8 cellular contexts compared by ENCODE assay signal in genomic region chr4:122577808-122578781, GRCh38. TPM values are rescaled to one million over a fixed set of nuclear protein-coding genes. Genes with fewer than 3 reads are reported as not detected.
DNase-seq lines count a peak whose midpoint lies in the region; ATAC-seq lines count a peak whose summit lies in the region.

No MANE protein-coding gene starts in this region.

- peak overlapping the region; percentile 56 for H3K4me3 ChIP-seq in SK-N-MC

- peaks cover 58% of the 10 kb centered on the region for H3K4me1 Mint-ChIP-seq in activated naive CD4-positive, alpha-beta T cell treated with anti-CD3 and anti-CD28 coated beads, Interleukin-2, amount 10 ng/mL, durations not matched to agents 7 days and 5 days

- peak overlapping the region; percentile 94 for H3K27ac Mint-ChIP-seq in activated naive CD4-positive, alpha-beta T cell treated with anti-CD3 and anti-CD28 coated beads, Interleukin-2, amount 10 ng/mL, durations not matched to agents 7 days and 5 days

- H3K9ac ChIP-seq in SK-N-MC (ENCODE audit: insufficient read length): peak overlapping the region; percentile 35

- H3K36me3 ChIP-seq in SK-N-MC (ENCODE audit: insufficient read depth, low read length): no peaks in the 10 kb centered on the region

- H3K36me3 Mint-ChIP-seq in activated naive CD4-positive, alpha-beta T cell treated with anti-CD3 and anti-CD28 coated beads, Interleukin-2, amount 10 ng/mL, durations not matched to agents 7 days and 5 days: peaks cover 7% of the 10 kb centered on the region

- H3K27ac ChIP-seq in SK-N-MC: no peak overlapping the region

- H3K9me3 Mint-ChIP-seq in activated naive CD4-positive, alpha-beta T cell treated with anti-CD3 and anti-CD28 coated beads, Interleukin-2, amount 10 ng/mL, durations not matched to agents 7 days and 5 days: peaks cover 3% of the 10 kb centered on the region

- CTCF ChIA-PET in activated naive CD4-positive, alpha-beta T cell treated with anti-CD3 and anti-CD28 coated beads, Interleukin-2, amount 10 ng/mL, durations not matched to agents 7 days and 5 days (lab: Charles Lee): interaction anchor here (0.6 to 3.6 kb wide), 72 partner anchors 9 to 1208 kb away, joined by 3 to 44 read pairs (median 4); partner anchors contain the start of genes BBS12 and IL2

- H3K9me3 ChIP-seq in SK-N-MC (ENCODE audit: low read depth, low read length): no peaks in the 10 kb centered on the region

- DNase-seq in EL (peak; percentile 32), HT-29 (ENCODE audit: low spot score) (peak; percentile 83), SK-N-MC (ENCODE audit: low read depth, low spot score) (peak; percentile 88), left ventricle myocardium superior (no peak), hepatic stellate cell (ENCODE audit: low spot score) (no peak)
- peak; percentile 83 for DNase-seq in activated naive CD4-positive, alpha-beta T cell treated with anti-CD3 and anti-CD28 coated beads, Interleukin-2, amount 10 ng/mL, durations not matched to agents 7 days and 5 days
- peak; percentile 62 to 72 for DNase-seq in stimulated activated CD4-positive, alpha-beta T cell treated with anti-CD3 and anti-CD28 coated beads, Interleukin-2, amount 100 ng/mL, for 48 hours

- H3K4me3 Mint-ChIP-seq in activated naive CD4-positive, alpha-beta T cell treated with anti-CD3 and anti-CD28 coated beads, Interleukin-2, amount 10 ng/mL, durations not matched to agents 7 days and 5 days: peak overlapping the region; percentile 60

- peaks cover 4% of the 10 kb centered on the region for H3K27me3 Mint-ChIP-seq in activated naive CD4-positive, alpha-beta T cell treated with anti-CD3 and anti-CD28 coated beads, Interleukin-2, amount 10 ng/mL, durations not matched to agents 7 days and 5 days

- ATAC-seq in GM21381 (IDR thresholded peaks at IDR 0.05; ENCODE audit: unreplicated experiment) (peak; percentile 65), left ventricle myocardium superior (peak; percentile 55)

- intact Hi-C loops in left ventricle myocardium superior (cut with micrococcal nuclease): no loop called here

RNA-seq across cellular contexts. Expression of gene IL21, which starts 42.8 kb away (rescaled TPM):
- not detected in 2 replicates for total RNA-seq in HT-29 (2014; rRNA removed; shearing (Covaris generic))
- not detected for total RNA-seq in left ventricle myocardium superior

Comparison
In these comparisons a context has a peak if more than half of its experiments do, and no peak if none do; other contexts are left out.
1. DNase-seq: peak in EL (single experiment), HT-29 (single experiment), SK-N-MC (single experiment), activated naive CD4-positive, alpha-beta T cell treated with anti-CD3 and anti-CD28 coated beads, Interleukin-2, amount 10 ng/mL, durations not matched to agents 7 days and 5 days (single experiment) and stimulated activated CD4-positive, alpha-beta T cell treated with anti-CD3 and anti-CD28 coated beads, Interleukin-2, amount 100 ng/mL, for 48 hours (2 of 2); none in left ventricle myocardium superior (single experiment) and hepatic stellate cell (single experiment).